ENCODE assay signal across 1 cellular context in the genomic region with DNA sequence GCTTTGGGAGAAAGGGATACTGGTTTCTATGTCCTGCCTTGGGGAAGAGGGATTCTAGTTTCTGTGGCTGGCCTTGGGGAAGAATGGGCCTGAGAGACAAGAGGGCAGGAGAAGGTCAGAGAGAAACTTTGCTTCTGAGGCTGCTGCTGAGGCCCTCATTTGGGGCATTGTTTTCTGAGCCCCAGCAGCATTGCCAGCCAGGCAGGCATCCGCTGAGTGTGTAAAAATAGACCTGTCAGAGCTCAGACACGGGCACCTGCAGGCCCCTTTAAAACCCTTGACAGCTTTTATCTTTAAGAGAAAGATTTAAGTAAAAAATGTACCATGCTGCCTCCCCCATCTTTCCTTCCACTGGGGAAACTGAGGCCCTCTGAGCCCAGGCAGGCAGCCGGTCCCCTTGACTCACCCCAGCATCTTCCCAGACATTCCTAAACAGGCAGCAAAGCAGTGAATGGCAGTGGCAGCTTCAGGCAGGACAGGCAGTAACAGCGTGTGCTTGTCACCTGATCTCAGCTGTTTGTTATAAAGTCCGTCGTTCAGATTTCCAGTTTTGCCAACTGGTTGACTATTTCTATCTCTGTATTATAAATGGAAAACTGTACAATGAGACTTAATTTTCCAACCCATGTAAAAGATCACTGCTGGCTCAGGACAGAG.
TF ChIP-seq lines count a peak whose summit lies in the region.

No MANE protein-coding gene starts in this region.

TF ChIP-seq in H1, 55 proteins besides CTCF, POLR2A, EP300 and RAD21:
- TF ChIP-seq SIRT6 (IDR thresholded peaks at IDR 0.05; ENCODE audit: low read length): no peak
- no peak for TF ChIP-seq HDAC2 (IDR thresholded peaks at IDR 0.05; ENCODE audit: borderline replicate concordance in 1 of 2, low read depth in 2 of 2, low read length in 2 of 2)
- TF ChIP-seq RBBP5 (IDR thresholded peaks at IDR 0.05; ENCODE audit: borderline replicate concordance, low read depth, low read length): no peak
- TF ChIP-seq, protein P1, sequence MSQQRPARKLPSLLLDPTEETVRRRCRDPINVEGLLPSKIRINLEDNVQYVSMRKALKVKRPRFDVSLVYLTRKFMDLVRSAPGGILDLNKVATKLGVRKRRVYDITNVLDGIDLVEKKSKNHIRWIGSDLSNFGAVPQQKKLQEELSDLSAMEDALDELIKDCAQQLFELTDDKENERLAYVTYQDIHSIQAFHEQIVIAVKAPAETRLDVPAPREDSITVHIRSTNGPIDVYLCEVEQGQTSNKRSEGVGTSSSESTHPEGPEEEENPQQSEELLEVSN (IDR thresholded peaks at IDR 0.05): no peak
- TF ChIP-seq YY1 (IDR thresholded peaks at IDR 0.05; ENCODE audit: low read depth, low read length): no peak
- TF ChIP-seq BRCA1 (IDR thresholded peaks at IDR 0.05; ENCODE audit: low read depth, low read length): no peak
- TF ChIP-seq, protein P2, sequence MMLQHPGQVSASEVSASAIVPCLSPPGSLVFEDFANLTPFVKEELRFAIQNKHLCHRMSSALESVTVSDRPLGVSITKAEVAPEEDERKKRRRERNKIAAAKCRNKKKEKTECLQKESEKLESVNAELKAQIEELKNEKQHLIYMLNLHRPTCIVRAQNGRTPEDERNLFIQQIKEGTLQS (IDR thresholded peaks at IDR 0.05; ENCODE audit: insufficient read depth, low read depth, low read length): no peak
- TF ChIP-seq BCL11A (IDR thresholded peaks at IDR 0.05; ENCODE audit: low read depth in 2 of 2, low read length in 2 of 2): no peak
- TF ChIP-seq CHD2 (IDR thresholded peaks at IDR 0.05; ENCODE audit: low read length): no peak
- no peak for TF ChIP-seq CTBP2 (IDR thresholded peaks at IDR 0.05; ENCODE audit: borderline replicate concordance, insufficient read depth, insufficient read length, low read length)
- TF ChIP-seq NANOG (IDR thresholded peaks at IDR 0.05; ENCODE audit: insufficient read depth, low read depth, low read length, poor library complexity, severe bottlenecking): no peak
- TF ChIP-seq, protein P3, sequence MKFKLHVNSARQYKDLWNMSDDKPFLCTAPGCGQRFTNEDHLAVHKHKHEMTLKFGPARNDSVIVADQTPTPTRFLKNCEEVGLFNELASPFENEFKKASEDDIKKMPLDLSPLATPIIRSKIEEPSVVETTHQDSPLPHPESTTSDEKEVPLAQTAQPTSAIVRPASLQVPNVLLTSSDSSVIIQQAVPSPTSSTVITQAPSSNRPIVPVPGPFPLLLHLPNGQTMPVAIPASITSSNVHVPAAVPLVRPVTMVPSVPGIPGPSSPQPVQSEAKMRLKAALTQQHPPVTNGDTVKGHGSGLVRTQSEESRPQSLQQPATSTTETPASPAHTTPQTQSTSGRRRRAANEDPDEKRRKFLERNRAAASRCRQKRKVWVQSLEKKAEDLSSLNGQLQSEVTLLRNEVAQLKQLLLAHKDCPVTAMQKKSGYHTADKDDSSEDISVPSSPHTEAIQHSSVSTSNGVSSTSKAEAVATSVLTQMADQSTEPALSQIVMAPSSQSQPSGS (IDR thresholded peaks at IDR 0.05; ENCODE audit: low read length): no peak
- no peak for TF ChIP-seq PHF8 (conservative IDR thresholded peaks at IDR 0.05; ENCODE audit: low read depth, low read length)
- TF ChIP-seq BACH1 (IDR thresholded peaks at IDR 0.05; ENCODE audit: low read length): no peak
